In genomic region chr5:139565411-139566305, GRCh38 we compare ENCODE assay signal across 8 cellular contexts. TPM values are rescaled to one million over a fixed set of nuclear protein-coding genes. Genes with fewer than 3 reads are reported as not detected.
A peak's percentile ranks its signal among the peaks of the same experiment; 100 is the strongest.
DNase-seq lines count a peak whose midpoint lies in the region; ATAC-seq and TF ChIP-seq lines count a peak whose summit lies in the region.

No MANE protein-coding gene starts in this region.

- H3K27ac Mint-ChIP-seq in activated B cell treated with CpG ODN at 0.5 μM for 24 hours: peak overlapping the region; percentile 90
- H3K27ac Mint-ChIP-seq in endodermal cell: peak overlapping the region; percentile 87

- intact Hi-C loops in left ventricle myocardium inferior (cut with micrococcal nuclease): no loop called here
- intact Hi-C loops in Right ventricle myocardium inferior (cut with DNase I): no loop called here
- intact Hi-C loops in activated B cell treated with CpG ODN at 0.5 μM for 24 hours (cut with micrococcal nuclease): loop anchor here (1.0 to 2.0 kb wide), 3 partner anchors 10 to 47 kb away; no protein-coding TSS in a partner anchor

- H3K27me3 Mint-ChIP-seq in activated B cell treated with CpG ODN at 0.5 μM for 24 hours (no peaks in the 10 kb centered on the region), endodermal cell (ENCODE audit: insufficient read depth) (no peaks in the 10 kb centered on the region)

- peaks cover 15% of the 10 kb centered on the region for H3K36me3 ChIP-seq in left ventricle myocardium inferior
- peaks cover 51% of the 10 kb centered on the region for H3K36me3 ChIP-seq in endodermal cell (ENCODE audit: control insufficient read depth, insufficient read depth, low read length)
- H3K36me3 ChIP-seq in skeletal muscle tissue (ENCODE audit: control insufficient read depth in 3 of 3, insufficient read depth in 3 of 3, low read length in 3 of 3): peaks cover 0 to 12% (median 0%) of the 10 kb centered on the region in 3 donors

- H3K4me3 ChIP-seq in left ventricle myocardium inferior (peak overlapping the region; percentile 38), endodermal cell (ENCODE audit: low read length) (peak overlapping the region; percentile 62), skeletal muscle tissue (ENCODE audit: low read length in 3 of 3) (peak overlapping the region; percentile 0 to 59 (median 36))

- no peak overlapping the region for H3K9ac ChIP-seq in endodermal cell (ENCODE audit: extremely low read depth, low read length, poor library complexity, severe bottlenecking)
- peak overlapping the region; percentile 20 to 71 (median 52) for H3K9ac ChIP-seq in skeletal muscle tissue (ENCODE audit: low read depth in 1 of 3, low read length in 3 of 3)

- ATAC-seq in Right ventricle myocardium inferior (no peak), HG03442 (IDR thresholded peaks at IDR 0.05; ENCODE audit: unreplicated experiment) (peak; percentile 30), activated B cell treated with CpG ODN at 0.5 μM for 24 hours (ENCODE audit: low read depth) (peak; percentile 53)

- H3K9me3 Mint-ChIP-seq in activated B cell treated with CpG ODN at 0.5 μM for 24 hours: no peaks in the 10 kb centered on the region
- H3K9me3 Mint-ChIP-seq in endodermal cell: no peaks in the 10 kb centered on the region

- TF ChIP-seq CTCF in left ventricle myocardium inferior (IDR thresholded peaks at IDR 0.05; ENCODE audit: borderline replicate concordance): no peak
- no peak for TF ChIP-seq CTCF in activated B cell treated with CpG ODN at 0.5 μM for 24 hours (IDR thresholded peaks at IDR 0.05)
- no peak for TF ChIP-seq CTCF in endodermal cell (conservative IDR thresholded peaks at IDR 0.05)

- H3K27me3 ChIP-seq in left ventricle myocardium inferior (ENCODE audit: low read depth) (no peaks in the 10 kb centered on the region), endodermal cell (ENCODE audit: control insufficient read depth, insufficient read depth, low read length, poor library complexity, severe bottlenecking) (no peaks in the 10 kb centered on the region), skeletal muscle tissue (ENCODE audit: control insufficient read depth in 3 of 3, insufficient read depth in 3 of 3, low read length in 3 of 3) (no peaks in the 10 kb centered on the region)

- H3K36me3 Mint-ChIP-seq in activated B cell treated with CpG ODN at 0.5 μM for 24 hours (ENCODE audit: low read depth) (peaks cover 52% of the 10 kb centered on the region), endodermal cell (ENCODE audit: low read depth) (peaks cover 46% of the 10 kb centered on the region)

- H3K9me3 ChIP-seq in left ventricle myocardium inferior (replicated peaks) (no peaks in the 10 kb centered on the region), endodermal cell (ENCODE audit: control insufficient read depth, low read length) (no peaks in the 10 kb centered on the region), skeletal muscle tissue (ENCODE audit: control insufficient read depth in 3 of 3, low read length in 3 of 3) (no peaks in the 10 kb centered on the region)

- peak overlapping the region; percentile 80 for H3K4me3 Mint-ChIP-seq in activated B cell treated with CpG ODN at 0.5 μM for 24 hours
- no peak overlapping the region for H3K4me3 Mint-ChIP-seq in endodermal cell

- POLR2A ChIA-PET in activated B cell treated with CpG ODN at 0.5 μM for 24 hours (lab: Charles Lee): interaction anchor here (0.5 to 2.6 kb wide), 16 partner anchors 9 to 1228 kb away, joined by 3 to 22 read pairs (median 5); partner anchors contain the start of genes DNAJC18, FAM53C, PAIP2 and SPATA24

- H3K27ac ChIP-seq in left ventricle myocardium inferior (replicated peaks): peak overlapping the region; percentile 74
- H3K27ac ChIP-seq in endodermal cell (ENCODE audit: low read depth, low read length): no peak overlapping the region
- H3K27ac ChIP-seq in skeletal muscle tissue (ENCODE audit: low read depth, low read length): peak overlapping the region; percentile 33

- peaks cover 84% of the 10 kb centered on the region for H3K4me1 Mint-ChIP-seq in activated B cell treated with CpG ODN at 0.5 μM for 24 hours
- H3K4me1 Mint-ChIP-seq in endodermal cell: peaks cover 15% of the 10 kb centered on the region

- CTCF ChIA-PET in activated B cell treated with CpG ODN at 0.5 μM for 24 hours (lab: Charles Lee): interaction anchor here (0.6 to 3.8 kb wide), 10 partner anchors 10 to 1214 kb away, joined by 3 to 19 read pairs (median 4); no protein-coding TSS in a partner anchor

- DNase-seq in left ventricle myocardium inferior (no peak), Right ventricle myocardium inferior (ENCODE audit: missing footprints) (no peak), activated B cell treated with CpG ODN at 0.5 μM for 24 hours (peak; percentile 29), endodermal cell (no peak), ecto neural progenitor cell (ENCODE audit: low spot score) (no peak), NCI-H1092 treated with DMSO at 0.1 percent for 48 hours (lab: John Stamatoyannopoulos, UW) (no peak)

- WGBS in endodermal cell (ENCODE audit: insufficient coverage in 1 of 2, insufficient read length in 1 of 2), 2 experiments: 96 to 100% methylated on average over 4 to 6 of the region's 6 CpGs

- H3K4me1 ChIP-seq in left ventricle myocardium inferior: peaks cover 86% of the 10 kb centered on the region
- peaks cover 4% of the 10 kb centered on the region for H3K4me1 ChIP-seq in endodermal cell (ENCODE audit: control insufficient read depth, insufficient read depth, low read length)
- H3K4me1 ChIP-seq in skeletal muscle tissue (ENCODE audit: control insufficient read depth in 3 of 3, insufficient read depth in 3 of 3, low read length in 3 of 3): peaks cover 34 to 43% (median 41%) of the 10 kb centered on the region in 3 donors

RNA-seq across cellular contexts. Expression of gene UBE2D2, which starts 4.5 kb away (rescaled TPM):
- total RNA-seq in left ventricle myocardium inferior (110 TPM), Right ventricle myocardium inferior (116 TPM), activated B cell treated with CpG ODN at 0.5 μM for 24 hours (152 and 172 TPM in 2 replicates), endodermal cell (100 to 1,000 TPM; 172 to 202 TPM), skeletal muscle tissue (81.9 TPM)
- 211 TPM for polyA plus RNA-seq in endodermal cell (2013, experiment 1 of 2)
- polyA plus RNA-seq in endodermal cell (2013, experiment 2 of 2): 191 TPM
